ENCODE assay signal across 28 cellular contexts in genomic region chr11:1807628-1807995, GRCh38. TPM values are rescaled to one million over a fixed set of nuclear protein-coding genes. Genes with fewer than 3 reads are reported as not detected.
DNase-seq lines count a peak whose midpoint lies in the region; ATAC-seq and TF ChIP-seq lines count a peak whose summit lies in the region.
"Had no signal": no experiment of that assay in that cellular context is flagged by ENCODE, and none has a peak within 500 bp of the region (broad histone marks: within the 10 kb centered on the region; RNA-seq: fewer than 3 reads in every experiment).

No MANE protein-coding gene starts in this region.

- intact Hi-C loops in Right ventricle myocardium superior (cut with DNase I) = no loop called here

- H3K79me2 ChIP-seq in Loucy (ENCODE audit: insufficient read depth, low read length) (no peaks in the 10 kb centered on the region), osteoblast (ENCODE audit: insufficient read depth, low read length) (no peaks in the 10 kb centered on the region)

- DNase-seq in G401 (ENCODE audit: low spot score) (peak; percentile 12), endodermal cell (no peak), osteoblast (ENCODE audit: insufficient read length, low spot score, missing footprints) (peak; percentile 74), Right ventricle myocardium superior (no peak), GM03348 (ENCODE audit: low spot score) (no peak)
- DNase-seq in activated CD8-positive, alpha-beta memory T cell treated with anti-CD3 and anti-CD28 coated beads, Interleukin-2, amount 50 U/mL, for 4 hours = no peak
- no peak for DNase-seq in stimulated activated CD8-positive, alpha-beta memory T cell treated with anti-CD3 and anti-CD28 coated beads, Interleukin-4, amount 100 ng/mL, for 48 hours
- DNase-seq: activated CD4-positive, alpha-beta memory T cell treated with anti-CD3 and anti-CD28 coated beads, Interleukin-2, amount 10 ng/mL, durations not matched to agents 7 days and 5 days; activated naive CD4-positive, alpha-beta T cell treated with anti-CD3 and anti-CD28 coated beads, Interleukin-2, amount 10 ng/mL, durations not matched to agents 7 days and 5 days; activated T-cell treated with anti-CD3 and anti-CD28 coated beads, Interleukin-2, amount 50 U/mL, for 24 hours; amygdala; CD4-positive, CD25-positive, alpha-beta regulatory T cell; DMS153; head of caudate nucleus; left ventricle myocardium superior; NCI-H146; NCI-H510A treated with DMSO at 0.1 percent for 48 hours had no signal

- 76 to 82% methylated on average over 3 to 5 of the region's 5 CpGs for WGBS in endodermal cell (ENCODE audit: insufficient coverage in 1 of 2, insufficient read length in 1 of 2), 2 experiments

- no peak overlapping the region for H3K4me3 Mint-ChIP-seq in endodermal cell
- H3K4me3 Mint-ChIP-seq: activated CD4-positive, alpha-beta memory T cell treated with anti-CD3 and anti-CD28 coated beads, Interleukin-2, amount 10 ng/mL, durations not matched to agents 7 days and 5 days; activated naive CD4-positive, alpha-beta T cell treated with anti-CD3 and anti-CD28 coated beads, Interleukin-2, amount 10 ng/mL, durations not matched to agents 7 days and 5 days; activated T-cell treated with anti-CD3 and anti-CD28 coated beads, Interleukin-2, amount 50 U/mL, for 24 hours; CD4-positive, CD25-positive, alpha-beta regulatory T cell; dendritic cell treated with granulocyte-macrophage colony-stimulating factor and Interleukin-4, amounts not matched to agents 40 ng/mL and 50 ng/mL, for 4 days; IgD-negative memory B cell; stimulated activated effector memory CD8-positive, alpha-beta T cell treated with anti-CD3 and anti-CD28 coated beads, Interleukin-12 subunit alpha, Interleukin-12 subunit beta, amount 100 ng/mL, for 72 hours had no signal

- no peak overlapping the region for H3K27ac ChIP-seq in endodermal cell (ENCODE audit: low read depth, low read length)
- no peak overlapping the region for H3K27ac ChIP-seq in osteoblast (ENCODE audit: low read depth, low read length)
- H3K27ac ChIP-seq: cardiac muscle cell, prostate gland had no signal

- peaks cover 30% of the 10 kb centered on the region for H3K27me3 Mint-ChIP-seq in endodermal cell (ENCODE audit: insufficient read depth)

- no peaks in the 10 kb centered on the region for H3K27me3 ChIP-seq in Loucy (ENCODE audit: insufficient read depth, low read length, poor library complexity, severe bottlenecking)
- H3K27me3 ChIP-seq in endodermal cell (ENCODE audit: control insufficient read depth, insufficient read depth, low read length, poor library complexity, severe bottlenecking) = no peaks in the 10 kb centered on the region
- H3K27me3 ChIP-seq in osteoblast (ENCODE audit: insufficient read depth, low read length) = peaks cover 13% of the 10 kb centered on the region
- H3K27me3 ChIP-seq: cardiac muscle cell had no signal

- H3F3A ChIP-seq in Loucy (ENCODE audit: low read depth) = no peaks in the 10 kb centered on the region

- H3K9ac ChIP-seq in Loucy (ENCODE audit: low read depth, low read length, poor library complexity, severe bottlenecking) (no peak overlapping the region), endodermal cell (ENCODE audit: extremely low read depth, low read length, poor library complexity, severe bottlenecking) (no peak overlapping the region)

- in situ Hi-C loops in G401 (cut with HindIII; ENCODE audit: low sequenced_read_pairs) = no loop called here

- H3K36me3 ChIP-seq in Loucy (ENCODE audit: insufficient read depth, low read length) (no peaks in the 10 kb centered on the region), endodermal cell (ENCODE audit: control insufficient read depth, insufficient read depth, low read length) (no peaks in the 10 kb centered on the region), osteoblast (ENCODE audit: insufficient read depth, low read length) (no peaks in the 10 kb centered on the region)
- H3K36me3 ChIP-seq: cardiac muscle cell, prostate gland had no signal

- no peak for ATAC-seq in Right ventricle myocardium superior (ENCODE audit: poor library complexity)
- ATAC-seq: activated CD4-positive, CD25-positive, alpha-beta regulatory T cell treated with anti-CD3 and anti-CD28 coated beads, Interleukin-2, amount 50 U/mL, for 24 hours; left ventricle myocardium superior; stimulated activated effector memory CD8-positive, alpha-beta T cell treated with anti-CD3 and anti-CD28 coated beads, Interleukin-12 subunit alpha, Interleukin-12 subunit beta, amount 100 ng/mL, for 72 hours had no signal

- H3K4me1 Mint-ChIP-seq in endodermal cell = peaks cover 4% of the 10 kb centered on the region
- H3K4me1 Mint-ChIP-seq: activated CD4-positive, alpha-beta memory T cell treated with anti-CD3 and anti-CD28 coated beads, Interleukin-2, amount 10 ng/mL, durations not matched to agents 7 days and 5 days; activated naive CD4-positive, alpha-beta T cell treated with anti-CD3 and anti-CD28 coated beads, Interleukin-2, amount 10 ng/mL, durations not matched to agents 7 days and 5 days; stimulated activated effector memory CD8-positive, alpha-beta T cell treated with anti-CD3 and anti-CD28 coated beads, Interleukin-12 subunit alpha, Interleukin-12 subunit beta, amount 100 ng/mL, for 72 hours had no signal

- H2AFZ ChIP-seq in Loucy (ENCODE audit: low read length) (no peak overlapping the region; the same call in 1 of the 2 replicates), osteoblast (ENCODE audit: low read length) (no peak overlapping the region)

- H3K4me3 ChIP-seq in Loucy (ENCODE audit: low read length, poor library complexity, severe bottlenecking) (no peak overlapping the region), endodermal cell (ENCODE audit: low read length) (no peak overlapping the region), osteoblast (ENCODE audit: insufficient read depth, low read length) (no peak overlapping the region)
- H3K4me3 ChIP-seq: cardiac muscle cell, prostate gland had no signal

- H4K20me1 ChIP-seq in Loucy (ENCODE audit: insufficient read depth, low read length, poor library complexity, severe bottlenecking) (no peaks in the 10 kb centered on the region), osteoblast (ENCODE audit: insufficient read depth, low read length) (no peaks in the 10 kb centered on the region)

- H3K9me2 ChIP-seq in Loucy (replicated peaks; ENCODE audit: low read depth, low read length) = no peaks in the 10 kb centered on the region

- H3K27ac Mint-ChIP-seq in endodermal cell = no peak overlapping the region
- H3K27ac Mint-ChIP-seq: activated CD4-positive, alpha-beta memory T cell treated with anti-CD3 and anti-CD28 coated beads, Interleukin-2, amount 10 ng/mL, durations not matched to agents 7 days and 5 days; activated naive CD4-positive, alpha-beta T cell treated with anti-CD3 and anti-CD28 coated beads, Interleukin-2, amount 10 ng/mL, durations not matched to agents 7 days and 5 days; activated T-cell treated with anti-CD3 and anti-CD28 coated beads, Interleukin-2, amount 50 U/mL, for 24 hours; dendritic cell treated with granulocyte-macrophage colony-stimulating factor and Interleukin-4, amounts not matched to agents 40 ng/mL and 50 ng/mL, for 4 days; IgD-negative memory B cell; stimulated activated effector memory CD8-positive, alpha-beta T cell treated with anti-CD3 and anti-CD28 coated beads, Interleukin-12 subunit alpha, Interleukin-12 subunit beta, amount 100 ng/mL, for 72 hours had no signal

- H3K4me2 ChIP-seq in Loucy (ENCODE audit: low read depth, low read length, poor library complexity, severe bottlenecking) (no peak overlapping the region), osteoblast (ENCODE audit: insufficient read depth, low read length) (no peak overlapping the region)

- H3K36me3 Mint-ChIP-seq in endodermal cell (ENCODE audit: low read depth) = no peaks in the 10 kb centered on the region
- H3K36me3 Mint-ChIP-seq: activated naive CD4-positive, alpha-beta T cell treated with anti-CD3 and anti-CD28 coated beads, Interleukin-2, amount 10 ng/mL, durations not matched to agents 7 days and 5 days; CD4-positive, CD25-positive, alpha-beta regulatory T cell; IgD-negative memory B cell; stimulated activated effector memory CD8-positive, alpha-beta T cell treated with anti-CD3 and anti-CD28 coated beads, Interleukin-12 subunit alpha, Interleukin-12 subunit beta, amount 100 ng/mL, for 72 hours had no signal

- H3K9me3 ChIP-seq in Loucy (ENCODE audit: insufficient read depth, low read depth, low read length) = no peaks in the 10 kb centered on the region
- H3K9me3 ChIP-seq in endodermal cell (ENCODE audit: control insufficient read depth, low read length) = no peaks in the 10 kb centered on the region
- no peaks in the 10 kb centered on the region for H3K9me3 ChIP-seq in osteoblast (ENCODE audit: low read depth, low read length)
- H3K9me3 ChIP-seq: prostate gland had no signal

- peaks cover 12% of the 10 kb centered on the region for H3K9me3 Mint-ChIP-seq in endodermal cell
- H3K9me3 Mint-ChIP-seq: activated CD4-positive, alpha-beta memory T cell treated with anti-CD3 and anti-CD28 coated beads, Interleukin-2, amount 10 ng/mL, durations not matched to agents 7 days and 5 days; activated naive CD4-positive, alpha-beta T cell treated with anti-CD3 and anti-CD28 coated beads, Interleukin-2, amount 10 ng/mL, durations not matched to agents 7 days and 5 days; activated T-cell treated with anti-CD3 and anti-CD28 coated beads, Interleukin-2, amount 50 U/mL, for 24 hours; stimulated activated effector memory CD8-positive, alpha-beta T cell treated with anti-CD3 and anti-CD28 coated beads, Interleukin-12 subunit alpha, Interleukin-12 subunit beta, amount 100 ng/mL, for 72 hours had no signal

- no peaks in the 10 kb centered on the region for H3K4me1 ChIP-seq in Loucy (ENCODE audit: insufficient read depth, low read length, poor library complexity, severe bottlenecking)
- H3K4me1 ChIP-seq in endodermal cell (ENCODE audit: control insufficient read depth, insufficient read depth, low read length) = no peaks in the 10 kb centered on the region
- H3K4me1 ChIP-seq in osteoblast (ENCODE audit: insufficient read depth, low read length) = no peaks in the 10 kb centered on the region
- H3K4me1 ChIP-seq: prostate gland had no signal

- TF ChIP-seq CTCF in Loucy (conservative IDR thresholded peaks at IDR 0.05; ENCODE audit: low read length) (peak; percentile 50), endodermal cell (conservative IDR thresholded peaks at IDR 0.05) (peak; percentile 45), osteoblast (IDR thresholded peaks at IDR 0.05; ENCODE audit: extremely low read depth, low read depth, low read length) (no peak)

RNA-seq across cellular contexts. Expression of gene SYT8, which starts 27.2 kb away (rescaled TPM):
- not detected in 2 replicates for total RNA-seq in G401 (2014; rRNA removed; shearing (Covaris generic))
- not detected for total RNA-seq in endodermal cell
- polyA plus RNA-seq in endodermal cell (2013, experiment 1 of 2) = not detected
- polyA plus RNA-seq in endodermal cell (2013, experiment 2 of 2) = not detected
- total RNA-seq in osteoblast = 0.36 and 0.59 TPM in 2 replicates
- total RNA-seq in Right ventricle myocardium superior = not detected
- total RNA-seq: activated CD4-positive, alpha-beta memory T cell treated with anti-CD3 and anti-CD28 coated beads, Interleukin-2, amount 10 ng/mL, durations not matched to agents 7 days and 5 days; cardiac muscle cell; CD4-positive, CD25-positive, alpha-beta regulatory T cell; left ventricle myocardium superior; RPMI7951; skeletal muscle tissue; temporal lobe had no signal
- polyA plus RNA-seq: cardiac muscle cell; CD4-positive, CD25-positive, alpha-beta regulatory T cell; IgD-negative memory B cell; neural cell had no signal

RNA-seq across cellular contexts. Expression of gene TNNI2, which starts 31.2 kb away (rescaled TPM):
- not detected in 2 replicates for total RNA-seq in G401 (2014; rRNA removed; shearing (Covaris generic))
- total RNA-seq in endodermal cell = not detected
- not detected for polyA plus RNA-seq in endodermal cell (2013, experiment 1 of 2)
- not detected for polyA plus RNA-seq in endodermal cell (2013, experiment 2 of 2)
- not detected in 2 replicates for total RNA-seq in osteoblast
- not detected for total RNA-seq in Right ventricle myocardium superior
- total RNA-seq: CD4-positive, CD25-positive, alpha-beta regulatory T cell; left ventricle myocardium superior; temporal lobe had no signal
- polyA plus RNA-seq: CD4-positive, CD25-positive, alpha-beta regulatory T cell; neural cell had no signal

RNA-seq across cellular contexts. Expression of gene CTSD, which starts 43.9 kb away (rescaled TPM):
- total RNA-seq in G401 (2014; rRNA removed; shearing (Covaris generic)) = 192 and 219 TPM in 2 replicates
- total RNA-seq in endodermal cell (100 to 1,000 TPM; 185 to 208 TPM), osteoblast (491 and 519 TPM in 2 replicates), Right ventricle myocardium superior (986 TPM)
- polyA plus RNA-seq in endodermal cell (2013, experiment 1 of 2) = 92.6 TPM
- polyA plus RNA-seq in endodermal cell (2013, experiment 2 of 2) = 86.0 TPM

RNA-seq across cellular contexts. Expression of gene LSP1, which starts 45.3 kb away (rescaled TPM):
- 0.20 TPM in 1 of 2 replicates, not detected in the other for total RNA-seq in G401 (2014; rRNA removed; shearing (Covaris generic))
- not detected for total RNA-seq in endodermal cell
- not detected for polyA plus RNA-seq in endodermal cell (2013, experiment 1 of 2)
- polyA plus RNA-seq in endodermal cell (2013, experiment 2 of 2) = 0.25 TPM
- total RNA-seq in osteoblast = 41.0 and 54.6 TPM in 2 replicates
- 23.0 TPM for total RNA-seq in Right ventricle myocardium superior
- total RNA-seq: cardiac muscle cell had no signal
- polyA plus RNA-seq: neural cell had no signal

RNA-seq across cellular contexts. Expression of gene IFITM10, which starts 57.2 kb away (rescaled TPM):
- not detected in 2 replicates for total RNA-seq in G401 (2014; rRNA removed; shearing (Covaris generic))
- total RNA-seq in endodermal cell = 1 to 10 TPM in 1 of 2 donors, under 1 TPM in 1; 0.75 to 1.0 TPM
- 0.39 TPM for polyA plus RNA-seq in endodermal cell (2013, experiment 1 of 2)
- polyA plus RNA-seq in endodermal cell (2013, experiment 2 of 2) = 0.29 TPM
- 15.0 and 18.1 TPM in 2 replicates for total RNA-seq in osteoblast
- 1.1 TPM for total RNA-seq in Right ventricle myocardium superior
- total RNA-seq: skeletal muscle tissue had no signal
- polyA plus RNA-seq: cardiac muscle cell; CD4-positive, CD25-positive, alpha-beta regulatory T cell had no signal

Comparison
In these comparisons a context has a peak if more than half of its experiments do, and no peak if none do; other contexts are left out.
1. DNase-seq: peak in G401 (single experiment) and osteoblast (single experiment); none in endodermal cell (single experiment), activated CD8-positive, alpha-beta memory T cell treated with anti-CD3 and anti-CD28 coated beads, Interleukin-2, amount 50 U/mL, for 4 hours (single experiment), stimulated activated CD8-positive, alpha-beta memory T cell treated with anti-CD3 and anti-CD28 coated beads, Interleukin-4, amount 100 ng/mL, for 48 hours (single experiment), Right ventricle myocardium superior (single experiment) and GM03348 (single experiment).